Comparison of ENCODE assay signal across 8 cellular contexts in the genomic region with DNA sequence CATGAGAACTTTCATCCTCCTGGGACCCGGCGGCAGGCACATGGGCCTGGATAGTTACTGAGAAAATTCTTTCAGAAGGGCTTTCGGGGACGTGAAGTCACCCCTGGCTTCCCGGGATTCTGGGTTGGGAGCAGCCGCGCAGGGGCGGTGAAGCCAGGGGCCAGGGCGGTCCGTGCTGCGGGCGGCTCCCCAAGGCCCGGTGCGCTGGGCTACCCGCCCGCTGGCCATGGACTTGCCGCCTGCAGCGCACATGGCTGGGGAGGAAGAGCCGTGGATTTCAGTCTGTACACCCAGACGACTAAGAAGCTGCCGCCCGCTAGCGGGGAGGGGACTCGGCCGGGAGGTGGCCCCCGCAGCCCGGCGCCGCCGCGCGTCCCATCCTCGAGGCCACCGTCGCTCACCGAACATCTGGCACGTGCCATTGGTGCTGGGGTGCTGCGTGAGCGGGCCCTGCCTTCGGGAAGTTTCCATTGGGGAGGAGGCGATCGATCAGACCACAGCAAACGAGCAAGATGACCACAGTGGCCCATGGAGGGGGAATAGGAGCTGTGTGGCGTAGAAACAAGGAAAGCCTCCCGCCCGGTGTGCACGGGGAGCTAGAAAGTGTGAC.
A peak's percentile ranks its signal among the peaks of the same experiment; 100 is the strongest.
DNase-seq lines count a peak whose midpoint lies in the region; ATAC-seq and TF ChIP-seq lines count a peak whose summit lies in the region.

No MANE protein-coding gene starts in this region.

- TF ChIP-seq EP300 in tibial nerve (IDR thresholded peaks at IDR 0.05) = no peak

- peak overlapping the region; percentile 57 to 74 for H3K4me3 Mint-ChIP-seq in activated T-cell treated with anti-CD3 and anti-CD28 coated beads, Interleukin-2, amount 50 U/mL, for 72 hours
- H3K4me3 Mint-ChIP-seq in effector memory CD8-positive, alpha-beta T cell = peak overlapping the region; percentile 67 to 69

- H3K27me3 Mint-ChIP-seq in activated T-cell treated with anti-CD3 and anti-CD28 coated beads, Interleukin-2, amount 50 U/mL, for 72 hours (ENCODE audit: low read depth) = peaks cover 9% of the 10 kb centered on the region
- no peaks in the 10 kb centered on the region for H3K27me3 Mint-ChIP-seq in effector memory CD8-positive, alpha-beta T cell

- TF ChIP-seq CTCF in tibial nerve (IDR thresholded peaks at IDR 0.05) = no peak

- no peaks in the 10 kb centered on the region for H3K9me3 Mint-ChIP-seq in activated T-cell treated with anti-CD3 and anti-CD28 coated beads, Interleukin-2, amount 50 U/mL, for 72 hours
- H3K9me3 Mint-ChIP-seq in effector memory CD8-positive, alpha-beta T cell = no peaks in the 10 kb centered on the region

- peak overlapping the region; percentile 70 to 79 for H3K4me3 ChIP-seq in muscle layer of duodenum (ENCODE audit: low read depth in 1 of 2, low read length in 2 of 2)
- peak overlapping the region; percentile 34 to 80 (median 62) for H3K4me3 ChIP-seq in tibial nerve
- no peak overlapping the region for H3K4me3 ChIP-seq in HAP-1

- TF ChIP-seq POLR2A in tibial nerve (IDR thresholded peaks at IDR 0.05) = no peak

- WGBS in tibial nerve, 2 donors = 86 to 91% methylated on average over 31 to 45 of the region's 47 CpGs

- H3K36me3 ChIP-seq in muscle layer of duodenum (ENCODE audit: control insufficient read depth in 1 of 2, insufficient read depth in 2 of 2, low read length in 2 of 2) = peaks cover 10 to 15% of the 10 kb centered on the region in 2 donors
- H3K36me3 ChIP-seq in tibial nerve = peaks cover 0 to 30% (median 0%) of the 10 kb centered on the region in 3 donors
- H3K36me3 ChIP-seq in HAP-1 (replicated peaks) = peaks cover 3% of the 10 kb centered on the region; the same call in 1 of the 2 replicates

- in situ Hi-C loops in HAP-1 (cut with MboI; ENCODE audit: low sequenced_read_pairs) = no loop called here

- H3K4me1 ChIP-seq in muscle layer of duodenum (ENCODE audit: control insufficient read depth in 1 of 2, insufficient read depth in 2 of 2, low read length in 2 of 2) (peaks cover 4 to 7% of the 10 kb centered on the region in 2 donors), tibial nerve (peaks cover 0 to 27% (median 6%) of the 10 kb centered on the region in 4 donors), HAP-1 (no peaks in the 10 kb centered on the region)

- no peaks in the 10 kb centered on the region for H3K27me3 ChIP-seq in muscle layer of duodenum (ENCODE audit: low read depth, low read length)
- H3K27me3 ChIP-seq in tibial nerve = no peaks in the 10 kb centered on the region
- H3K27me3 ChIP-seq in HAP-1 (ENCODE audit: low read depth) = no peaks in the 10 kb centered on the region

- no peak overlapping the region for H3K27ac ChIP-seq in muscle layer of duodenum (ENCODE audit: low read length)
- peak overlapping the region; percentile 71 to 96 (median 86) for H3K27ac ChIP-seq in tibial nerve

- no peaks in the 10 kb centered on the region for H3K36me3 Mint-ChIP-seq in activated T-cell treated with anti-CD3 and anti-CD28 coated beads, Interleukin-2, amount 50 U/mL, for 72 hours (ENCODE audit: insufficient read depth in 2 of 2)
- peaks cover 9% of the 10 kb centered on the region for H3K36me3 Mint-ChIP-seq in effector memory CD8-positive, alpha-beta T cell (ENCODE audit: insufficient read depth)

- H3K9me3 ChIP-seq in muscle layer of duodenum (ENCODE audit: control insufficient read depth in 1 of 2, low read length in 2 of 2) = no peaks in the 10 kb centered on the region
- no peaks in the 10 kb centered on the region for H3K9me3 ChIP-seq in tibial nerve
- H3K9me3 ChIP-seq in HAP-1 = no peaks in the 10 kb centered on the region

- no peak overlapping the region for H3K27ac Mint-ChIP-seq in activated T-cell treated with anti-CD3 and anti-CD28 coated beads, Interleukin-2, amount 50 U/mL, for 72 hours
- H3K27ac Mint-ChIP-seq in effector memory CD8-positive, alpha-beta T cell = peak overlapping the region in 1 of 2 donors; percentile 75

- peaks cover 19% of the 10 kb centered on the region for H3K4me1 Mint-ChIP-seq in activated T-cell treated with anti-CD3 and anti-CD28 coated beads, Interleukin-2, amount 50 U/mL, for 72 hours (ENCODE audit: low read depth)
- peaks cover 10 to 18% of the 10 kb centered on the region in 2 donors for H3K4me1 Mint-ChIP-seq in effector memory CD8-positive, alpha-beta T cell (ENCODE audit: low read depth in 2 of 2)

- no peak for ATAC-seq in activated T-cell treated with anti-CD3 and anti-CD28 coated beads, Interleukin-2, amount 50 U/mL, for 72 hours (replicated peaks in 1 of 2)
- no peak for ATAC-seq in effector memory CD8-positive, alpha-beta T cell (replicated peaks)

- DNase-seq in activated T-cell treated with anti-CD3 and anti-CD28 coated beads, Interleukin-2, amount 50 U/mL, for 72 hours = no peak
- DNase-seq in activated T-cell treated with anti-CD3 and anti-CD28 coated beads, Interleukin-2, amount 50 U/mL, for 48 hours = no peak
- DNase-seq in effector memory CD8-positive, alpha-beta T cell = no peak
- no peak for DNase-seq in tibial nerve (ENCODE audit: low spot score in 2 of 2)
- no peak for DNase-seq in NCI-H146 (lab: John Stamatoyannopoulos, UW)
- no peak for DNase-seq in NCI-H446 treated with DMSO at 0.1 percent for 48 hours (lab: John Stamatoyannopoulos, UW)
- DNase-seq in HAP-1 (ENCODE audit: low spot score in 2 of 2) = no peak
